In the genomic region with DNA sequence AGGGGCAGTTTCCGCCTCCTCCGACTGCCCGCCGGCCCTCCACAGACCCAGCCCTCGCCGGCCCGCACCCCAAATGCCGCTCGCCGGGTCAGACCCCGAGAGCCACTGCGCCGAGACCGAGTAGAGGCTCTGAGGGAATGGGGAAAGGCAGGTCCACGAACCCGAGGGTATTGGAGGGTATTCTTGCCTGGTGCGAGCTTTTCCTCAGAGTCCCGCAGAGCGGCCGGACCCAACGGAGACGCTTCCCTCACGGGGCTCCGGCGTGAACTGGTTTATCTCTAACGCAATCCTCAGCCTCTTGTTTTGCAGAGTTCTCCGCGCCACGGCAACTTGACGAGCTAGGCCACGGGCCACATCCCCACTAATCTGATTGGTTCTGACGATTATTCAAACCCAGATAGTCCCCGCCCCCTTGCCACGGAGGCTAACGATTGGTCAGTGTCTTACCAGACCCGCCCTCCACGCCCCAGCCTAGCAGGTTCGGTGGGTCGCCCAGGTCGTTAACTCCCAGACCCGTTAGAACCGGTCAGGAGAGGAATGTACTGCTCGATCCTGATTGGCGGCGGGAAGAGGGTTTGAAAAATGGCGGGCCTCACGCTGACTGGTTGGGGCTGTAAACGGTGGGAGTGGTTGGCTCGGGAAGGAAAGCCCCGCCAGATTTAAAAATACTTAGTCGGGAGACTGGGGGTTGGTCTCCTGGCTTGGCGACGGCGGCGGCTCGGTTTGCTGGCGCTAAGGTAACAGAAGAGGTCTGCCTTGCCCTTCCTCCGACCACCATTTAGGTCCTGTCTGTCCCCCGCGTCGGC, we compare ENCODE assay signal across 1 cellular context.
A peak's percentile ranks its signal among the peaks of the same experiment; 100 is the strongest.
TF ChIP-seq lines count a peak whose summit lies in the region.

A gene (minus strand): TSS at position 274 of the 806 bp plus-strand sequence. CDS start 709 bp downstream, outside the sequence.

TF ChIP-seq in HepG2, 621 proteins besides CTCF, POLR2A, EP300 and RAD21 (continued from another document and continues in another):
- TF ChIP-seq ZNF468 (CRISPR knock-in tag; IDR thresholded peaks at IDR 0.05) (peak; percentile 89; the same call in 1 of the 2 replicates), RBM22 (optimal IDR thresholded peaks at IDR 0.05; ENCODE audit: low read length) (no peak), NR2F2 (IDR thresholded peaks at IDR 0.05; ENCODE audit: borderline replicate concordance, low read depth) (no peak; the same call in 1 of the 2 replicates), CAMTA2 (CRISPR knock-in tag; IDR thresholded peaks at IDR 0.05; ENCODE audit: borderline replicate concordance) (0 out of 2 replicates have a peak, but pooled peaks have one; percentile 47), ZNF556 (CRISPR knock-in tag; IDR thresholded peaks at IDR 0.05; ENCODE audit: borderline replicate concordance) (0 out of 2 replicates have a peak, but pooled peaks have one; percentile 23), FOXM1 (CRISPR knock-in tag; IDR thresholded peaks at IDR 0.05) (peak; percentile 95), ELF4 (CRISPR knock-in tag; IDR thresholded peaks at IDR 0.05; ENCODE audit: borderline replicate concordance) (0 out of 2 replicates have a peak, but pooled peaks have one; percentile 51), ZNF703 (CRISPR knock-in tag; IDR thresholded peaks at IDR 0.05; ENCODE audit: borderline replicate concordance) (no peak; the same call in 1 of the 2 replicates), ZNF296 (CRISPR knock-in tag; conservative IDR thresholded peaks at IDR 0.05) (no peak), ZFYVE20 (CRISPR knock-in tag; IDR thresholded peaks at IDR 0.05; ENCODE audit: borderline replicate concordance, low read depth) (peak; percentile 84; the same call in 1 of the 2 replicates), WIZ (CRISPR knock-in tag; IDR thresholded peaks at IDR 0.05) (no peak; the same call in 1 of the 2 replicates), PHB2 (IDR thresholded peaks at IDR 0.05; ENCODE audit: partially characterized antibody) (no peak), ZNF850 (CRISPR knock-in tag; conservative IDR thresholded peaks at IDR 0.05) (no peak), ZNF605 (CRISPR knock-in tag; IDR thresholded peaks at IDR 0.05) (0 out of 2 replicates have a peak, but pooled peaks have one; percentile 18), ZNF10 (CRISPR knock-in tag; IDR thresholded peaks at IDR 0.05; ENCODE audit: borderline replicate concordance, low read depth) (no peak), KLF12 (CRISPR knock-in tag; IDR thresholded peaks at IDR 0.05; ENCODE audit: borderline replicate concordance) (no peak), NFYC (CRISPR knock-in tag; IDR thresholded peaks at IDR 0.05) (peak; percentile 96), SP2 (CRISPR knock-in tag; IDR thresholded peaks at IDR 0.05) (peak; percentile 93), FIP1L1 (IDR thresholded peaks at IDR 0.05; ENCODE audit: borderline replicate concordance, insufficient read depth, low read depth, low read length) (no peak), SMARCE1 (IDR thresholded peaks at IDR 0.05; ENCODE audit: borderline replicate concordance) (no peak), SMYD3 (CRISPR knock-in tag; IDR thresholded peaks at IDR 0.05) (peak; percentile 99), GTF2F1 (IDR thresholded peaks at IDR 0.05; ENCODE audit: low read length) (no peak), ZFP36 (IDR thresholded peaks at IDR 0.05; ENCODE audit: borderline replicate concordance, low read depth, low read length, partially characterized antibody) (no peak), MED8 (CRISPR knock-in tag; IDR thresholded peaks at IDR 0.05; ENCODE audit: insufficient replicate concordance) (no peak), RBAK (CRISPR knock-in tag; IDR thresholded peaks at IDR 0.05) (no peak), ZNF484 (CRISPR knock-in tag; IDR thresholded peaks at IDR 0.05; ENCODE audit: borderline replicate concordance, low read depth) (no peak), U2AF2 (IDR thresholded peaks at IDR 0.05; ENCODE audit: low read depth, low read length) (no peak), SMAD3 (CRISPR knock-in tag; IDR thresholded peaks at IDR 0.05) (peak; percentile 92), IKZF1 (IDR thresholded peaks at IDR 0.05) (no peak), HNF4A (CRISPR knock-in tag; IDR thresholded peaks at IDR 0.05) (no peak), SOX5 (CRISPR knock-in tag; IDR thresholded peaks at IDR 0.05; ENCODE audit: borderline replicate concordance) (no peak)
- TF ChIP-seq, protein P1, sequence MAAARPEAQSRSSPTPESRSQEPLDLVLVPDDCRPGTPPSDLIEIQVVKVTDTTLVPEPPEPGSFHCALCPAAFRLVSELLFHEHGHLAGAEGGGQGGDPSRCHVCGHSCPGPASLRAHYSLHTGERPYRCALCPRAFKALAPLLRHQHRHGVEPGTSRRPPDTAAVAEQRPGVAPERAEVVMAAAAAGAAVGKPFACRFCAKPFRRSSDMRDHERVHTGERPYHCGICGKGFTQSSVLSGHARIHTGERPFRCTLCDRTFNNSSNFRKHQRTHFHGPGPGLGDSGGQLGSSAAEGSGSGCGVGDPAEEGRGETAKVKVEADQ (CRISPR knock-in tag; IDR thresholded peaks at IDR 0.05; ENCODE audit: borderline replicate concordance): no peak
- TF ChIP-seq, protein P2, sequence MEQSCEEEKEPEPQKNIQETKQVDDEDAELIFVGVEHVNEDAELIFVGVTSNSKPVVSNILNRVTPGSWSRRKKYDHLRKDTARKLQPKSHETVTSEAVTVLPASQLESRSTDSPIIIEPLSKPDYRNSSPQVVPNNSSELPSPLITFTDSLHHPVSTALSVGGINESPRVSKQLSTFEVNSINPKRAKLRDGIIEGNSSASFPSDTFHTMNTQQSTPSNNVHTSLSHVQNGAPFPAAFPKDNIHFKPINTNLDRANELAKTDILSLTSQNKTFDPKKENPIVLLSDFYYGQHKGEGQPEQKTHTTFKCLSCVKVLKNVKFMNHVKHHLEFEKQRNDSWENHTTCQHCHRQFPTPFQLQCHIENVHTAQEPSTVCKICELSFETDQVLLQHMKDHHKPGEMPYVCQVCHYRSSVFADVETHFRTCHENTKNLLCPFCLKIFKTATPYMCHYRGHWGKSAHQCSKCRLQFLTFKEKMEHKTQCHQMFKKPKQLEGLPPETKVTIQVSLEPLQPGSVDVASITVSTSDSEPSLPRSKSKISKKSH (CRISPR knock-in tag; IDR thresholded peaks at IDR 0.05; ENCODE audit: borderline replicate concordance): peak; percentile 67
- TF ChIP-seq, protein P3, sequence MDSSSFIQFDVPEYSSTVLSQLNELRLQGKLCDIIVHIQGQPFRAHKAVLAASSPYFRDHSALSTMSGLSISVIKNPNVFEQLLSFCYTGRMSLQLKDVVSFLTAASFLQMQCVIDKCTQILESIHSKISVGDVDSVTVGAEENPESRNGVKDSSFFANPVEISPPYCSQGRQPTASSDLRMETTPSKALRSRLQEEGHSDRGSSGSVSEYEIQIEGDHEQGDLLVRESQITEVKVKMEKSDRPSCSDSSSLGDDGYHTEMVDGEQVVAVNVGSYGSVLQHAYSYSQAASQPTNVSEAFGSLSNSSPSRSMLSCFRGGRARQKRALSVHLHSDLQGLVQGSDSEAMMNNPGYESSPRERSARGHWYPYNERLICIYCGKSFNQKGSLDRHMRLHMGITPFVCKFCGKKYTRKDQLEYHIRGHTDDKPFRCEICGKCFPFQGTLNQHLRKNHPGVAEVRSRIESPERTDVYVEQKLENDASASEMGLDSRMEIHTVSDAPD (CRISPR knock-in tag; IDR thresholded peaks at IDR 0.05): peak; percentile 95
- TF ChIP-seq, protein P4, sequence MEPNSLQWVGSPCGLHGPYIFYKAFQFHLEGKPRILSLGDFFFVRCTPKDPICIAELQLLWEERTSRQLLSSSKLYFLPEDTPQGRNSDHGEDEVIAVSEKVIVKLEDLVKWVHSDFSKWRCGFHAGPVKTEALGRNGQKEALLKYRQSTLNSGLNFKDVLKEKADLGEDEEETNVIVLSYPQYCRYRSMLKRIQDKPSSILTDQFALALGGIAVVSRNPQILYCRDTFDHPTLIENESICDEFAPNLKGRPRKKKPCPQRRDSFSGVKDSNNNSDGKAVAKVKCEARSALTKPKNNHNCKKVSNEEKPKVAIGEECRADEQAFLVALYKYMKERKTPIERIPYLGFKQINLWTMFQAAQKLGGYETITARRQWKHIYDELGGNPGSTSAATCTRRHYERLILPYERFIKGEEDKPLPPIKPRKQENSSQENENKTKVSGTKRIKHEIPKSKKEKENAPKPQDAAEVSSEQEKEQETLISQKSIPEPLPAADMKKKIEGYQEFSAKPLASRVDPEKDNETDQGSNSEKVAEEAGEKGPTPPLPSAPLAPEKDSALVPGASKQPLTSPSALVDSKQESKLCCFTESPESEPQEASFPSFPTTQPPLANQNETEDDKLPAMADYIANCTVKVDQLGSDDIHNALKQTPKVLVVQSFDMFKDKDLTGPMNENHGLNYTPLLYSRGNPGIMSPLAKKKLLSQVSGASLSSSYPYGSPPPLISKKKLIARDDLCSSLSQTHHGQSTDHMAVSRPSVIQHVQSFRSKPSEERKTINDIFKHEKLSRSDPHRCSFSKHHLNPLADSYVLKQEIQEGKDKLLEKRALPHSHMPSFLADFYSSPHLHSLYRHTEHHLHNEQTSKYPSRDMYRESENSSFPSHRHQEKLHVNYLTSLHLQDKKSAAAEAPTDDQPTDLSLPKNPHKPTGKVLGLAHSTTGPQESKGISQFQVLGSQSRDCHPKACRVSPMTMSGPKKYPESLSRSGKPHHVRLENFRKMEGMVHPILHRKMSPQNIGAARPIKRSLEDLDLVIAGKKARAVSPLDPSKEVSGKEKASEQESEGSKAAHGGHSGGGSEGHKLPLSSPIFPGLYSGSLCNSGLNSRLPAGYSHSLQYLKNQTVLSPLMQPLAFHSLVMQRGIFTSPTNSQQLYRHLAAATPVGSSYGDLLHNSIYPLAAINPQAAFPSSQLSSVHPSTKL (CRISPR knock-in tag; IDR thresholded peaks at IDR 0.05): peak; percentile 35
- TF ChIP-seq, protein P5, sequence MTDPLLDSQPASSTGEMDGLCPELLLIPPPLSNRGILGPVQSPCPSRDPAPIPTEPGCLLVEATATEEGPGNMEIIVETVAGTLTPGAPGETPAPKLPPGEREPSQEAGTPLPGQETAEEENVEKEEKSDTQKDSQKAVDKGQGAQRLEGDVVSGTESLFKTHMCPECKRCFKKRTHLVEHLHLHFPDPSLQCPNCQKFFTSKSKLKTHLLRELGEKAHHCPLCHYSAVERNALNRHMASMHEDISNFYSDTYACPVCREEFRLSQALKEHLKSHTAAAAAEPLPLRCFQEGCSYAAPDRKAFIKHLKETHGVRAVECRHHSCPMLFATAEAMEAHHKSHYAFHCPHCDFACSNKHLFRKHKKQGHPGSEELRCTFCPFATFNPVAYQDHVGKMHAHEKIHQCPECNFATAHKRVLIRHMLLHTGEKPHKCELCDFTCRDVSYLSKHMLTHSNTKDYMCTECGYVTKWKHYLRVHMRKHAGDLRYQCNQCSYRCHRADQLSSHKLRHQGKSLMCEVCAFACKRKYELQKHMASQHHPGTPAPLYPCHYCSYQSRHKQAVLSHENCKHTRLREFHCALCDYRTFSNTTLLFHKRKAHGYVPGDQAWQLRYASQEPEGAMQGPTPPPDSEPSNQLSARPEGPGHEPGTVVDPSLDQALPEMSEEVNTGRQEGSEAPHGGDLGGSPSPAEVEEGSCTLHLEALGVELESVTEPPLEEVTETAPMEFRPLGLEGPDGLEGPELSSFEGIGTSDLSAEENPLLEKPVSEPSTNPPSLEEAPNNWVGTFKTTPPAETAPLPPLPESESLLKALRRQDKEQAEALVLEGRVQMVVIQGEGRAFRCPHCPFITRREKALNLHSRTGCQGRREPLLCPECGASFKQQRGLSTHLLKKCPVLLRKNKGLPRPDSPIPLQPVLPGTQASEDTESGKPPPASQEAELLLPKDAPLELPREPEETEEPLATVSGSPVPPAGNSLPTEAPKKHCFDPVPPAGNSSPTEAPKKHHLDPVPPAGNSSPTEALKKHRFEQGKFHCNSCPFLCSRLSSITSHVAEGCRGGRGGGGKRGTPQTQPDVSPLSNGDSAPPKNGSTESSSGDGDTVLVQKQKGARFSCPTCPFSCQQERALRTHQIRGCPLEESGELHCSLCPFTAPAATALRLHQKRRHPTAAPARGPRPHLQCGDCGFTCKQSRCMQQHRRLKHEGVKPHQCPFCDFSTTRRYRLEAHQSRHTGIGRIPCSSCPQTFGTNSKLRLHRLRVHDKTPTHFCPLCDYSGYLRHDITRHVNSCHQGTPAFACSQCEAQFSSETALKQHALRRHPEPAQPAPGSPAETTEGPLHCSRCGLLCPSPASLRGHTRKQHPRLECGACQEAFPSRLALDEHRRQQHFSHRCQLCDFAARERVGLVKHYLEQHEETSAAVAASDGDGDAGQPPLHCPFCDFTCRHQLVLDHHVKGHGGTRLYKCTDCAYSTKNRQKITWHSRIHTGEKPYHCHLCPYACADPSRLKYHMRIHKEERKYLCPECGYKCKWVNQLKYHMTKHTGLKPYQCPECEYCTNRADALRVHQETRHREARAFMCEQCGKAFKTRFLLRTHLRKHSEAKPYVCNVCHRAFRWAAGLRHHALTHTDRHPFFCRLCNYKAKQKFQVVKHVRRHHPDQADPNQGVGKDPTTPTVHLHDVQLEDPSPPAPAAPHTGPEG (CRISPR knock-in tag; IDR thresholded peaks at IDR 0.05): peak; percentile 32; the same call in 1 of the 2 replicates
- TF ChIP-seq, protein P6, sequence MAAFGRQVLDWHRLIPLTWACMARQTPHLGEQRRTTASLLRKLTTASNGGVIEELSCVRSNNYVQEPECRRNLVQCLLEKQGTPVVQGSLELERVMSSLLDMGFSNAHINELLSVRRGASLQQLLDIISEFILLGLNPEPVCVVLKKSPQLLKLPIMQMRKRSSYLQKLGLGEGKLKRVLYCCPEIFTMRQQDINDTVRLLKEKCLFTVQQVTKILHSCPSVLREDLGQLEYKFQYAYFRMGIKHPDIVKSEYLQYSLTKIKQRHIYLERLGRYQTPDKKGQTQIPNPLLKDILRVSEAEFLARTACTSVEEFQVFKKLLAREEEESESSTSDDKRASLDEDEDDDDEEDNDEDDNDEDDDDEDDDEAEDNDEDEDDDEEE (CRISPR knock-in tag; IDR thresholded peaks at IDR 0.05): no peak
- TF ChIP-seq, protein P7, sequence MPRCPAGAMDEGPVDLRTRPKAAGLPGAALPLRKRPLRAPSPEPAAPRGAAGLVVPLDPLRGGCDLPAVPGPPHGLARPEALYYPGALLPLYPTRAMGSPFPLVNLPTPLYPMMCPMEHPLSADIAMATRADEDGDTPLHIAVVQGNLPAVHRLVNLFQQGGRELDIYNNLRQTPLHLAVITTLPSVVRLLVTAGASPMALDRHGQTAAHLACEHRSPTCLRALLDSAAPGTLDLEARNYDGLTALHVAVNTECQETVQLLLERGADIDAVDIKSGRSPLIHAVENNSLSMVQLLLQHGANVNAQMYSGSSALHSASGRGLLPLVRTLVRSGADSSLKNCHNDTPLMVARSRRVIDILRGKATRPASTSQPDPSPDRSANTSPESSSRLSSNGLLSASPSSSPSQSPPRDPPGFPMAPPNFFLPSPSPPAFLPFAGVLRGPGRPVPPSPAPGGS (CRISPR knock-in tag; IDR thresholded peaks at IDR 0.05): peak; percentile 31; the same call in 1 of the 2 replicates
- TF ChIP-seq, protein P8, sequence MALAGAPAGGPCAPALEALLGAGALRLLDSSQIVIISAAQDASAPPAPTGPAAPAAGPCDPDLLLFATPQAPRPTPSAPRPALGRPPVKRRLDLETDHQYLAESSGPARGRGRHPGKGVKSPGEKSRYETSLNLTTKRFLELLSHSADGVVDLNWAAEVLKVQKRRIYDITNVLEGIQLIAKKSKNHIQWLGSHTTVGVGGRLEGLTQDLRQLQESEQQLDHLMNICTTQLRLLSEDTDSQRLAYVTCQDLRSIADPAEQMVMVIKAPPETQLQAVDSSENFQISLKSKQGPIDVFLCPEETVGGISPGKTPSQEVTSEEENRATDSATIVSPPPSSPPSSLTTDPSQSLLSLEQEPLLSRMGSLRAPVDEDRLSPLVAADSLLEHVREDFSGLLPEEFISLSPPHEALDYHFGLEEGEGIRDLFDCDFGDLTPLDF (CRISPR knock-in tag; IDR thresholded peaks at IDR 0.05): peak; percentile 100
